8 cellular contexts compared by ENCODE assay signal in the genomic region with DNA sequence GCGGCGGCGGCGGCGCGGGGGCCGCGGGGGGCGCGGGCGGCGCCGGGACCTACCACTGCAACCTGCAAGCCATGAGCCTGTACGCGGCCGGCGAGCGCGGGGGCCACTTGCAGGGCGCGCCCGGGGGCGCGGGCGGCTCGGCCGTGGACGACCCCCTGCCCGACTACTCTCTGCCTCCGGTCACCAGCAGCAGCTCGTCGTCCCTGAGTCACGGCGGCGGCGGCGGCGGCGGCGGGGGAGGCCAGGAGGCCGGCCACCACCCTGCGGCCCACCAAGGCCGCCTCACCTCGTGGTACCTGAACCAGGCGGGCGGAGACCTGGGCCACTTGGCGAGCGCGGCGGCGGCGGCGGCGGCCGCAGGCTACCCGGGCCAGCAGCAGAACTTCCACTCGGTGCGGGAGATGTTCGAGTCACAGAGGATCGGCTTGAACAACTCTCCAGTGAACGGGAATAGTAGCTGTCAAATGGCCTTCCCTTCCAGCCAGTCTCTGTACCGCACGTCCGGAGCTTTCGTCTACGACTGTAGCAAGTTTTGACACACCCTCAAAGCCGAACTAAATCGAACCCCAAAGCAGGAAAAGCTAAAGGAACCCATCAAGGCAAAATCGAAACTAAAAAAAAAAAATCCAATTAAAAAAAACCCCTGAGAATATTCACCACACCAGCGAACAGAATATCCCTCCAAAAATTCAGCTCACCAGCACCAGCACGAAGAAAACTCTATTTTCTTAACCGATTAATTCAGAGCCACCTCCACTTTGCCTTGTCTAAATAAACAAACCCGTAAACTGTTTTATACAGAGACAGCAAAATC. TPM values are rescaled to one million over a fixed set of nuclear protein-coding genes. Genes with fewer than 3 reads are reported as not detected.
DNase-seq lines count a peak whose midpoint lies in the region; ATAC-seq lines count a peak whose summit lies in the region.

No MANE protein-coding gene starts in this region.

- peaks cover 3 to 23% of the 10 kb centered on the region in 2 donors for H3K27me3 ChIP-seq in esophagus (ENCODE audit: control insufficient read depth in 1 of 2, insufficient read depth in 2 of 2, low read length in 2 of 2)

- H3K9me3 ChIP-seq in SK-N-MC (ENCODE audit: low read depth, low read length) (no peaks in the 10 kb centered on the region), esophagus (ENCODE audit: control insufficient read depth in 2 of 2, insufficient read depth in 1 of 2, low read depth in 1 of 2, low read length in 1 of 2) (peaks cover 0 to 11% of the 10 kb centered on the region in 2 donors)

- ATAC-seq in activated CD4-positive, alpha-beta T cell treated with anti-CD3 and anti-CD28 coated beads for 36 hours, result no peak
- ATAC-seq in HG02938 (IDR thresholded peaks at IDR 0.05; ENCODE audit: unreplicated experiment), result no peak

- H3K9me3 Mint-ChIP-seq in activated CD4-positive, alpha-beta T cell treated with anti-CD3 and anti-CD28 coated beads for 36 hours (ENCODE audit: low read depth), result no peaks in the 10 kb centered on the region

- H3K9ac ChIP-seq in SK-N-MC (ENCODE audit: insufficient read length), result no peak overlapping the region

- H3K27me3 Mint-ChIP-seq in activated CD4-positive, alpha-beta T cell treated with anti-CD3 and anti-CD28 coated beads for 36 hours, result peaks cover 51% of the 10 kb centered on the region

- peak overlapping the region; percentile 59 for H3K4me3 Mint-ChIP-seq in activated CD4-positive, alpha-beta T cell treated with anti-CD3 and anti-CD28 coated beads for 36 hours

- CTCF ChIA-PET in activated CD4-positive, alpha-beta T cell treated with anti-CD3 and anti-CD28 coated beads for 36 hours (lab: Charles Lee), result interaction anchor here (0.7 to 1.4 kb wide), 5 partner anchors 10 to 742 kb away, joined by 3 to 5 read pairs (median 3); no protein-coding TSS in a partner anchor

- H3K4me1 Mint-ChIP-seq in activated CD4-positive, alpha-beta T cell treated with anti-CD3 and anti-CD28 coated beads for 36 hours, result peaks cover 36% of the 10 kb centered on the region

- H3K4me1 ChIP-seq in esophagus (ENCODE audit: control insufficient read depth in 2 of 2, insufficient read depth in 2 of 2, low read length in 1 of 2), result peaks cover 3 to 8% of the 10 kb centered on the region in 2 donors

- POLR2A ChIA-PET in activated CD4-positive, alpha-beta T cell treated with anti-CD3 and anti-CD28 coated beads for 36 hours (lab: Charles Lee), result interaction anchor here (0.7 kb wide), 1 partner anchor 1328 kb away, joined by 3 read pairs; no protein-coding TSS in a partner anchor

- peak overlapping the region; percentile 76 for H3K4me3 ChIP-seq in SK-N-MC
- H3K4me3 ChIP-seq in esophagus (ENCODE audit: low read depth in 1 of 2, low read length in 2 of 2), result peak overlapping the region; percentile 64 to 72

- H3K27ac Mint-ChIP-seq in activated CD4-positive, alpha-beta T cell treated with anti-CD3 and anti-CD28 coated beads for 36 hours, result no peak overlapping the region

- intact Hi-C loops in activated CD4-positive, alpha-beta T cell treated with anti-CD3 and anti-CD28 coated beads for 36 hours (cut with DNase I, micrococcal nuclease), result loop anchor here (1.0 to 5.0 kb wide), 3 partner anchors 13 to 426 kb away; no protein-coding TSS in a partner anchor
- intact Hi-C loops in posterior vena cava (cut with DNase I), result loop anchor here in 1 of 2 donors (5.0 kb wide), 1 partner anchor 826 kb away; no protein-coding TSS in a partner anchor

- H3K36me3 Mint-ChIP-seq in activated CD4-positive, alpha-beta T cell treated with anti-CD3 and anti-CD28 coated beads for 36 hours (ENCODE audit: low read depth), result no peaks in the 10 kb centered on the region

- H3K36me3 ChIP-seq in SK-N-MC (ENCODE audit: insufficient read depth, low read length) (no peaks in the 10 kb centered on the region), esophagus (ENCODE audit: control insufficient read depth in 2 of 2, insufficient read depth in 2 of 2, low read length in 1 of 2) (no peaks in the 10 kb centered on the region)

- WGBS in esophagus, 2 donors, result 4 to 5% methylated on average over 48 to 73 of the region's 73 CpGs

- DNase-seq in activated CD4-positive, alpha-beta T cell treated with anti-CD3 and anti-CD28 coated beads for 36 hours, result peak; percentile 24
- DNase-seq in activated CD4-positive, alpha-beta T cell treated with anti-CD3 and anti-CD28 coated beads for 1 hour, result no peak
- no peak for DNase-seq in SK-N-MC (ENCODE audit: low read depth, low spot score)
- DNase-seq in posterior vena cava (ENCODE audit: low spot score), result peak; percentile 76
- no peak for DNase-seq in stimulated activated CD4-positive, alpha-beta T cell treated with anti-CD3 and anti-CD28 coated beads, Interleukin-4, amount 100 ng/mL, for 4 hours
- no peak for DNase-seq in NCI-H345 (lab: John Stamatoyannopoulos, UW)

- no peak overlapping the region for H3K27ac ChIP-seq in SK-N-MC
- peak overlapping the region in 1 of 2 donors; percentile 50 for H3K27ac ChIP-seq in esophagus (ENCODE audit: low read depth in 2 of 2, low read length in 1 of 2)

RNA-seq across cellular contexts. Expression of a gene that starts 2.1 kb away (rescaled TPM):
- total RNA-seq in activated CD4-positive, alpha-beta T cell treated with anti-CD3 and anti-CD28 coated beads for 36 hours, result under 1 TPM; 0.04 to 0.05 TPM
- 1 to 10 TPM; 1.5 to 2.3 TPM for polyA plus RNA-seq in esophagus
- total RNA-seq in posterior vena cava, result 10 to 100 TPM; 27.6 to 33.5 TPM

Comparison
In these comparisons a context has a peak if more than half of its experiments do, and no peak if none do; other contexts are left out.
1. DNase-seq: peak in activated CD4-positive, alpha-beta T cell treated with anti-CD3 and anti-CD28 coated beads for 36 hours (single experiment) and posterior vena cava (single experiment); none in activated CD4-positive, alpha-beta T cell treated with anti-CD3 and anti-CD28 coated beads for 1 hour (single experiment), SK-N-MC (single experiment), stimulated activated CD4-positive, alpha-beta T cell treated with anti-CD3 and anti-CD28 coated beads, Interleukin-4, amount 100 ng/mL, for 4 hours (0 of 2) and NCI-H345 (single experiment).
2. RNA of a gene that starts 2.1 kb away (total RNA-seq): 27.6 to 33.5 TPM in posterior vena cava; 0.04 to 0.05 TPM in activated CD4-positive, alpha-beta T cell treated with anti-CD3 and anti-CD28 coated beads for 36 hours; every median in the first group is over 10 times any median in the second.